In genomic region chr2:231710751-231711676, GRCh38 we compare ENCODE assay signal across 1 cellular context.
TF ChIP-seq lines count a peak whose summit lies in the region.

No MANE protein-coding gene starts in this region.

TF ChIP-seq in HepG2, 621 proteins besides CTCF, POLR2A, EP300 and RAD21 (continued from another document and continues in another):
- TF ChIP-seq MLXIP (CRISPR knock-in tag; IDR thresholded peaks at IDR 0.05; ENCODE audit: borderline replicate concordance) = no peak
- no peak for TF ChIP-seq ZNF770 (CRISPR knock-in tag; IDR thresholded peaks at IDR 0.05)
- no peak for TF ChIP-seq SYNCRIP (IDR thresholded peaks at IDR 0.05; ENCODE audit: insufficient read depth, low read depth, low read length)
- no peak for TF ChIP-seq ZNF777 (CRISPR knock-in tag; IDR thresholded peaks at IDR 0.05)
- no peak for TF ChIP-seq BRCA1 (CRISPR knock-in tag; IDR thresholded peaks at IDR 0.05)
- TF ChIP-seq PHF8 (CRISPR knock-in tag; IDR thresholded peaks at IDR 0.05) = 0 out of 2 replicates have a peak, but pooled peaks have one; percentile 40
- no peak for TF ChIP-seq THAP11 (CRISPR knock-in tag; IDR thresholded peaks at IDR 0.05)
- TF ChIP-seq HNF1B (CRISPR knock-in tag; IDR thresholded peaks at IDR 0.05) = peak; percentile 10; the same call in 1 of the 2 replicates
- TF ChIP-seq ZNF232 (CRISPR knock-in tag; IDR thresholded peaks at IDR 0.05; ENCODE audit: borderline replicate concordance) = 0 out of 2 replicates have a peak, but pooled peaks have one; percentile 69
- TF ChIP-seq ZBTB20 (CRISPR knock-in tag; IDR thresholded peaks at IDR 0.05; ENCODE audit: borderline replicate concordance, low read depth) = peak; percentile 47; the same call in 1 of the 2 replicates
- no peak for TF ChIP-seq ZBTB8A (CRISPR knock-in tag; IDR thresholded peaks at IDR 0.05; ENCODE audit: borderline replicate concordance, low read depth)
- TF ChIP-seq PTBP1 (IDR thresholded peaks at IDR 0.05; ENCODE audit: low read depth, low read length, poor library complexity, severe bottlenecking) = no peak
- TF ChIP-seq HIC2 (CRISPR knock-in tag; IDR thresholded peaks at IDR 0.05; ENCODE audit: low read depth) = no peak
- TF ChIP-seq POGZ (CRISPR knock-in tag; IDR thresholded peaks at IDR 0.05) = 0 out of 2 replicates have a peak, but pooled peaks have one; percentile 18
- 0 out of 2 replicates have a peak, but pooled peaks have one; percentile 21 for TF ChIP-seq ZNF740 (CRISPR knock-in tag; IDR thresholded peaks at IDR 0.05)
- TF ChIP-seq ZFP90 (CRISPR knock-in tag; IDR thresholded peaks at IDR 0.05; ENCODE audit: borderline replicate concordance) = peak; percentile 60; the same call in 1 of the 2 replicates
- TF ChIP-seq DBP (CRISPR knock-in tag; IDR thresholded peaks at IDR 0.05; ENCODE audit: not compliant biosample characterization) = peak; percentile 34
- no peak for TF ChIP-seq HDAC2 (CRISPR knock-in tag; IDR thresholded peaks at IDR 0.05)
- TF ChIP-seq U2AF1 (optimal IDR thresholded peaks at IDR 0.05; ENCODE audit: low read depth, low read length) = no peak
- no peak for TF ChIP-seq REXO4 (CRISPR knock-in tag; IDR thresholded peaks at IDR 0.05; ENCODE audit: borderline replicate concordance)
- no peak for TF ChIP-seq REPIN1 (CRISPR knock-in tag; IDR thresholded peaks at IDR 0.05; ENCODE audit: borderline replicate concordance, low read depth)
- no peak for TF ChIP-seq ATF7-NPFF (CRISPR knock-in tag; IDR thresholded peaks at IDR 0.05; ENCODE audit: low read depth)
- 0 out of 2 replicates have a peak, but pooled peaks have one; percentile 43 for TF ChIP-seq TRAFD1 (CRISPR knock-in tag; IDR thresholded peaks at IDR 0.05; ENCODE audit: borderline replicate concordance)
- no peak for TF ChIP-seq ZNF839 (CRISPR knock-in tag; IDR thresholded peaks at IDR 0.05; ENCODE audit: borderline replicate concordance)
- peak; percentile 25; the same call in 1 of the 2 replicates for TF ChIP-seq GMEB1 (CRISPR knock-in tag; IDR thresholded peaks at IDR 0.05; ENCODE audit: borderline replicate concordance)
- no peak for TF ChIP-seq ZNF7 (CRISPR knock-in tag; IDR thresholded peaks at IDR 0.05)
- 0 out of 2 replicates have a peak, but pooled peaks have one; percentile 30 for TF ChIP-seq MAZ (IDR thresholded peaks at IDR 0.05; ENCODE audit: borderline replicate concordance, low read depth, low read length)
- no peak for TF ChIP-seq MAZ (CRISPR knock-in tag; IDR thresholded peaks at IDR 0.05; ENCODE audit: low read depth)
- 0 out of 2 replicates have a peak, but pooled peaks have one; percentile 43 for TF ChIP-seq THAP9 (CRISPR knock-in tag; IDR thresholded peaks at IDR 0.05; ENCODE audit: borderline replicate concordance)
- TF ChIP-seq ZBTB34 (CRISPR knock-in tag; IDR thresholded peaks at IDR 0.05) = no peak
- 0 out of 2 replicates have a peak, but pooled peaks have one; percentile 13 for TF ChIP-seq ETV5 (CRISPR knock-in tag; IDR thresholded peaks at IDR 0.05; ENCODE audit: borderline replicate concordance)
- TF ChIP-seq E2F1 (CRISPR knock-in tag; IDR thresholded peaks at IDR 0.05) = no peak
- TF ChIP-seq RFX3 (CRISPR knock-in tag; IDR thresholded peaks at IDR 0.05) = no peak
- peak in 1 of 2 experiments; percentile 44; a peak in 1 of 4 replicates for TF ChIP-seq HMGXB4 (CRISPR knock-in tag; IDR thresholded peaks at IDR 0.05; ENCODE audit: borderline replicate concordance in 1 of 2, low read depth in 1 of 2)
